In genomic region chr9:128884164-128884563, GRCh38 we compare ENCODE assay signal across 10 cellular contexts. TPM values are rescaled to one million over a fixed set of nuclear protein-coding genes. Genes with fewer than 3 reads are reported as not detected.
DNase-seq lines count a peak whose midpoint lies in the region; ATAC-seq, FAIRE-seq and TF ChIP-seq lines count a peak whose summit lies in the region.
"Had no signal": no experiment of that assay in that cellular context is flagged by ENCODE, and none has a peak within 500 bp of the region (broad histone marks: within the 10 kb centered on the region; RNA-seq: fewer than 3 reads in every experiment).

No MANE protein-coding gene starts in this region.

- H3K27ac ChIP-seq in A549 (no peak overlapping the region), HUES6 (ENCODE audit: low read depth, low read length) (no peak overlapping the region)

- H3K36me3 ChIP-seq in HUES6 (ENCODE audit: control insufficient read depth, insufficient read depth, low read length), result peaks cover 44% of the 10 kb centered on the region

- no peak overlapping the region for H3K9ac ChIP-seq in HUES6 (ENCODE audit: low read length)

- H3K9me3 ChIP-seq in A549 (no peaks in the 10 kb centered on the region), HUES6 (ENCODE audit: control insufficient read depth, insufficient read depth, low read depth, low read length) (no peaks in the 10 kb centered on the region)

- DNase-seq in A549 (ENCODE audit: low read depth in 1 of 2, low spot score in 1 of 2), result no peak
- DNase-seq in central memory CD8-positive, alpha-beta T cell (ENCODE audit: low spot score in 2 of 2), result no peak
- DNase-seq in naive thymus-derived CD8-positive, alpha-beta T cell, result no peak
- DNase-seq in NCI-H526 treated with DMSO at 0.1 percent for 48 hours (lab: John Stamatoyannopoulos, UW), result no peak
- no peak for DNase-seq in ecto neural progenitor cell (ENCODE audit: low spot score)
- DNase-seq in GM19239 (ENCODE audit: insufficient read length, low spot score), result no peak
- no peak for DNase-seq in activated effector memory CD4-positive, alpha-beta T cell treated with anti-CD3 and anti-CD28 coated beads, Interleukin-2, amount 50 U/mL, for 16 hours
- DNase-seq: DMS 273 treated with DMSO at 0.1 percent for 48 hours, NCI-H526 had no signal

- no peak for TF ChIP-seq EP300 in A549 (IDR thresholded peaks at IDR 0.05)

- no peak overlapping the region for H3K4me3 ChIP-seq in A549
- H3K4me3 ChIP-seq in HUES6 (ENCODE audit: low read depth, low read length), result 0 out of 2 replicates have a peak overlapping the region, but pooled peaks have one; percentile 9

- no peaks in the 10 kb centered on the region for H3K27me3 ChIP-seq in HUES6 (ENCODE audit: control insufficient read depth, insufficient read depth, low read length)

- no peaks in the 10 kb centered on the region for H3K27me3 Mint-ChIP-seq in central memory CD8-positive, alpha-beta T cell
- no peaks in the 10 kb centered on the region for H3K27me3 Mint-ChIP-seq in naive thymus-derived CD8-positive, alpha-beta T cell

- no peak for TF ChIP-seq POLR2A in A549 (IDR thresholded peaks at IDR 0.05; ENCODE audit: low read length)

- FAIRE-seq in A549 (lab: Jason Lieb, UNC) (no peak), GM19239 (lab: Jason Lieb, UNC) (no peak)

- H3K4me1 Mint-ChIP-seq in central memory CD8-positive, alpha-beta T cell, result peaks cover 75% of the 10 kb centered on the region
- H3K4me1 Mint-ChIP-seq in naive thymus-derived CD8-positive, alpha-beta T cell, result peaks cover 39 to 84% (median 70%) of the 10 kb centered on the region in 4 donors

- POLR2A ChIA-PET in A549 (lab: Yijun Ruan, JAX), result no interaction called here
- POLR2A ChIA-PET in naive thymus-derived CD8-positive, alpha-beta T cell (lab: Charles Lee), result interaction anchor here (0.6 to 1.9 kb wide), 5 partner anchors 14 to 151 kb away, joined by 3 to 5 read pairs (median 4); no protein-coding TSS in a partner anchor

- 96% methylated on average over 2 of the region's 2 CpGs for WGBS in A549 (ENCODE audit: missing lambda C conversion rate)

- TF ChIP-seq RAD21 in A549 (conservative IDR thresholded peaks at IDR 0.05 in 1 of 2, IDR thresholded peaks at IDR 0.05 in 1 of 2), result no peak

- CTCF ChIA-PET in A549 (lab: Yijun Ruan, JAX), result interaction anchor here (1.1 to 3.2 kb wide), 4 partner anchors 21 to 44 kb away, joined by 3 to 13 read pairs (median 4); no protein-coding TSS in a partner anchor

- H3K27ac Mint-ChIP-seq in central memory CD8-positive, alpha-beta T cell (ENCODE audit: low read depth), result peak overlapping the region; percentile 68
- H3K27ac Mint-ChIP-seq in naive thymus-derived CD8-positive, alpha-beta T cell, result peak overlapping the region; percentile 37 to 99 (median 90)

- peak overlapping the region; percentile 90 for H3K4me3 Mint-ChIP-seq in central memory CD8-positive, alpha-beta T cell
- peak overlapping the region; percentile 91 to 98 (median 95) for H3K4me3 Mint-ChIP-seq in naive thymus-derived CD8-positive, alpha-beta T cell

- H3K9me3 Mint-ChIP-seq in central memory CD8-positive, alpha-beta T cell, result no peaks in the 10 kb centered on the region
- H3K9me3 Mint-ChIP-seq in naive thymus-derived CD8-positive, alpha-beta T cell, result no peaks in the 10 kb centered on the region

- H3K4me1 ChIP-seq in A549 (peaks cover 32% of the 10 kb centered on the region), HUES6 (ENCODE audit: control insufficient read depth, insufficient read depth, low read length) (peaks cover 45% of the 10 kb centered on the region)

- no peak for ATAC-seq in A549
- ATAC-seq in central memory CD8-positive, alpha-beta T cell (replicated peaks; ENCODE audit: extremely low read depth, poor library complexity, severe bottlenecking), result no peak
- ATAC-seq in naive thymus-derived CD8-positive, alpha-beta T cell, result no peak

- H3K4me2 ChIP-seq in A549, result peak overlapping the region; percentile 98; the same call in 2 of the 3 replicates

- H3K36me3 Mint-ChIP-seq in central memory CD8-positive, alpha-beta T cell (ENCODE audit: insufficient read depth), result peaks cover 21% of the 10 kb centered on the region
- H3K36me3 Mint-ChIP-seq in naive thymus-derived CD8-positive, alpha-beta T cell, result peaks cover 0 to 35% (median 8%) of the 10 kb centered on the region in 3 donors

- TF ChIP-seq CTCF in A549 (IDR thresholded peaks at IDR 0.05), result no peak

TF ChIP-seq in A549, 52 proteins besides CTCF, POLR2A, EP300 and RAD21:
- TF ChIP-seq SREBF2 (IDR thresholded peaks at IDR 0.05) (no peak), BHLHE40 (IDR thresholded peaks at IDR 0.05; ENCODE audit: low read depth, low read length) (no peak), ZC3H11A (IDR thresholded peaks at IDR 0.05) (no peak), CBX2 (IDR thresholded peaks at IDR 0.05; ENCODE audit: borderline replicate concordance, low read depth) (no peak), POLR2AphosphoS2 (conservative IDR thresholded peaks at IDR 0.05; ENCODE audit: low read length) (no peak)

RNA-seq across cellular contexts. Expression of gene LRRC8A, which starts 2.2 kb away (rescaled TPM):
- 25.9 and 29.2 TPM in 2 replicates for polyA plus RNA-seq in A549 (2011; rRNA removed)
- 45.0 and 55.2 TPM in 2 replicates for polyA plus RNA-seq in A549 (2012; cell fraction: cytosol; rRNA removed)
- 44.2 and 52.1 TPM in 2 replicates for polyA plus RNA-seq in A549 (2012; cell fraction: nucleus; rRNA removed)
- 22.6 to 23.1 TPM (median 22.9 TPM) in 3 replicates for polyA plus RNA-seq in A549 (2017; fragmentation: RNase III; extraction: RNeasy Plus Mini Kit Qiagen cat#74134 plus additional on column Dnase treatment)
- 45.9 and 47.6 TPM in 2 replicates for polyA minus RNA-seq in A549 (2011; rRNA and poly(A)+ RNA removed)
- 10 to 100 TPM; 27.5 to 29.4 TPM for total RNA-seq in naive thymus-derived CD8-positive, alpha-beta T cell
- polyA plus RNA-seq in naive thymus-derived CD8-positive, alpha-beta T cell, result 10 to 100 TPM; 17.4 to 36.7 (median 22.1) TPM

RNA-seq across cellular contexts. Expression of gene KYAT1, which starts 2.4 kb away (rescaled TPM):
- polyA plus RNA-seq in A549 (2011; rRNA removed), result 10.0 and 12.2 TPM in 2 replicates
- 13.5 and 15.8 TPM in 2 replicates for polyA plus RNA-seq in A549 (2012; cell fraction: cytosol; rRNA removed)
- 46.1 and 48.0 TPM in 2 replicates for polyA plus RNA-seq in A549 (2012; cell fraction: nucleus; rRNA removed)
- 8.1 to 9.6 TPM (median 8.4 TPM) in 3 replicates for polyA plus RNA-seq in A549 (2017; fragmentation: RNase III; extraction: RNeasy Plus Mini Kit Qiagen cat#74134 plus additional on column Dnase treatment)
- polyA minus RNA-seq in A549 (2011; rRNA and poly(A)+ RNA removed), result 10.8 and 12.8 TPM in 2 replicates
- 10 to 100 TPM; 15.1 to 15.9 TPM for total RNA-seq in naive thymus-derived CD8-positive, alpha-beta T cell
- polyA plus RNA-seq in naive thymus-derived CD8-positive, alpha-beta T cell, result 10 to 100 TPM in 2 of 3 donors, 1 to 10 TPM in 1; 9.3 to 10.8 (median 10.4) TPM

RNA-seq across cellular contexts. Expression of gene PHYHD1, which starts 36.6 kb away (rescaled TPM):
- polyA plus RNA-seq in A549 (2011; rRNA removed) (0.12 TPM in 1 of 2 replicates, not detected in the other), A549 (2017; fragmentation: RNase III; extraction: RNeasy Plus Mini Kit Qiagen cat#74134 plus additional on column Dnase treatment) (0.12 TPM in 1 of 3 replicates, not detected in the others)
- polyA plus RNA-seq in A549 (2012; cell fraction: cytosol; rRNA removed), result 0.05 and 0.06 TPM in 2 replicates
- 0.28 TPM in 1 of 2 replicates, not detected in the other for polyA plus RNA-seq in A549 (2012; cell fraction: nucleus; rRNA removed)
- polyA minus RNA-seq in A549 (2011; rRNA and poly(A)+ RNA removed), result not detected in 2 replicates
- total RNA-seq in naive thymus-derived CD8-positive, alpha-beta T cell, result 1 to 10 TPM; 6.9 to 8.2 TPM
- polyA plus RNA-seq in naive thymus-derived CD8-positive, alpha-beta T cell, result 1 to 10 TPM; 2.6 to 7.4 (median 6.2) TPM

RNA-seq across cellular contexts. Expression of gene SPOUT1, which starts 54.6 kb away (rescaled TPM):
- 24.3 and 25.8 TPM in 2 replicates for polyA plus RNA-seq in A549 (2011; rRNA removed)
- 48.7 and 53.3 TPM in 2 replicates for polyA plus RNA-seq in A549 (2012; cell fraction: cytosol; rRNA removed)
- 139 and 144 TPM in 2 replicates for polyA plus RNA-seq in A549 (2012; cell fraction: nucleus; rRNA removed)
- 19.1 to 28.5 TPM (median 26.9 TPM) in 3 replicates for polyA plus RNA-seq in A549 (2017; fragmentation: RNase III; extraction: RNeasy Plus Mini Kit Qiagen cat#74134 plus additional on column Dnase treatment)
- 30.7 and 52.8 TPM in 2 replicates for polyA minus RNA-seq in A549 (2011; rRNA and poly(A)+ RNA removed)
- 10 to 100 TPM; 60.4 to 67.1 TPM for total RNA-seq in naive thymus-derived CD8-positive, alpha-beta T cell
- polyA plus RNA-seq in naive thymus-derived CD8-positive, alpha-beta T cell, result 10 to 100 TPM; 46.7 to 55.6 (median 50.0) TPM
